8 cellular contexts compared by ENCODE assay signal in the genomic region with DNA sequence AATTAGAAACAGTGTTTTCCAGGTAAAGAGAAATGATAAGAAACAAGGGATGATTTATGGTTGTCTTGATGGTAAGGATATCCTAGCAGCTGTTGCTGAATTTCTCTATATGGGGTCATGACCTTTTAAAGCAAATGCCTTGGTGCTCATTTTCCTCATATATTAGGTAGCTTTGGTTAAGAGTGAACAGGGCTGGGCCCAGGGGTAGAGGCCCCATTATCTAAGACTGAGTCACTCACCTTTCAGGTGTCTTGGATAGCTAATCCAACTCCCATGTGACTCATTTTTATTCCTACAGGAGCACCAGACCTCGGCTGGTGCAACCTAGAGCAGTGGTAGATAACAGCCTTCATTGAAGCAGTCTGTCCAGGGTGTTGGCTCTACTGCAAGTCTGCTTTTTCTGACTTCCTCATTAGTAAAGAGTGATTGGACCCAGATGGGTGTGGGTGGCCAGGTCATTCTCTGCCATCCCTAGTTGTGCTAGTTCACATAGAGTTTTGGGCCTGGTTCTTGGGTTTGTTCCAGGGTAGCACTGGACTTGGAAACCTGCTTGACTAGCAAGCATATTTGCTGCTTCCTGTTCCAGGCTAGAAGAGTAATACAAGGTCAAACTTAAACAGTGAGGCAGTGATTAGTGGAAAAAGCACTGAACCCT. TPM values are rescaled to one million over a fixed set of nuclear protein-coding genes. Genes with fewer than 3 reads are reported as not detected.
A peak's percentile ranks its signal among the peaks of the same experiment; 100 is the strongest.
DNase-seq lines count a peak whose midpoint lies in the region; ATAC-seq and TF ChIP-seq lines count a peak whose summit lies in the region.

No MANE protein-coding gene starts in this region.

- 10% methylated on average over 1 of the region's 1 CpG for WGBS in right cardiac atrium
- 8 to 30% (median 18%) methylated on average over 1 of the region's 1 CpG for WGBS in stomach, 5 donors

- H3K27ac ChIP-seq in ACC112 (ENCODE audit: low read depth, low read length) (peak overlapping the region; percentile 50), right cardiac atrium (ENCODE audit: low read length) (peak overlapping the region; percentile 84), stomach (peak overlapping the region; percentile 54 to 86 (median 80))

- no peaks in the 10 kb centered on the region for H3K9me3 ChIP-seq in right cardiac atrium (ENCODE audit: control insufficient read depth, low read length)
- H3K9me3 ChIP-seq in stomach: no peaks in the 10 kb centered on the region

- H3K27me3 ChIP-seq in ACC112 (ENCODE audit: insufficient read depth, low read length): no peaks in the 10 kb centered on the region
- no peaks in the 10 kb centered on the region for H3K27me3 ChIP-seq in right cardiac atrium (ENCODE audit: control insufficient read depth, insufficient read depth)
- no peaks in the 10 kb centered on the region for H3K27me3 ChIP-seq in stomach

- H3K36me3 ChIP-seq in ACC112 (ENCODE audit: insufficient read depth, low read length) (peaks cover 27% of the 10 kb centered on the region), stomach (peaks cover 56 to 74% (median 69%) of the 10 kb centered on the region in 4 donors)

- ATAC-seq in activated naive CD4-positive, alpha-beta T cell treated with anti-CD3 and anti-CD28 coated beads, Interleukin-2, amount 50 U/mL, for 72 hours: peak in 1 of 2 donors; percentile 26
- ATAC-seq in right cardiac atrium (peak; percentile 77 to 87), HG02588 (IDR thresholded peaks at IDR 0.05; ENCODE audit: unreplicated experiment) (no peak), HG03139 (IDR thresholded peaks at IDR 0.05; ENCODE audit: unreplicated experiment) (no peak)

- peak; percentile 91 for DNase-seq in HPDE6-E6E7 (ENCODE audit: extremely low spot score)
- no peak for DNase-seq in activated naive CD4-positive, alpha-beta T cell treated with anti-CD3 and anti-CD28 coated beads, Interleukin-2, amount 50 U/mL, for 72 hours (ENCODE audit: low spot score in 2 of 2)
- DNase-seq in right cardiac atrium: peak in 2 of 3 donors; percentile 43 to 67
- DNase-seq in stomach: peak; percentile 86
- no peak for DNase-seq in iPS-NIHi11 (ENCODE audit: low spot score)

- TF ChIP-seq POLR2A in stomach (IDR thresholded peaks at IDR 0.05): no peak

- H3K4me1 ChIP-seq in ACC112 (ENCODE audit: control insufficient read depth, insufficient read depth, low read length, unreplicated experiment): peaks cover 25% of the 10 kb centered on the region
- peaks cover 6% of the 10 kb centered on the region for H3K4me1 ChIP-seq in right cardiac atrium (ENCODE audit: control insufficient read depth, insufficient read depth, low read length)
- H3K4me1 ChIP-seq in stomach: peaks cover 32 to 72% (median 57%) of the 10 kb centered on the region in 4 donors

- no peak for TF ChIP-seq EP300 in stomach (IDR thresholded peaks at IDR 0.05)

- H3K79me2 ChIP-seq in ACC112 (ENCODE audit: control insufficient read depth, insufficient read depth, low read length, unreplicated experiment): peaks cover 31% of the 10 kb centered on the region

- H3K36me3 Mint-ChIP-seq in activated naive CD4-positive, alpha-beta T cell treated with anti-CD3 and anti-CD28 coated beads, Interleukin-2, amount 50 U/mL, for 72 hours: no peaks in the 10 kb centered on the region

- no peaks in the 10 kb centered on the region for H3K9me3 Mint-ChIP-seq in activated naive CD4-positive, alpha-beta T cell treated with anti-CD3 and anti-CD28 coated beads, Interleukin-2, amount 50 U/mL, for 72 hours

- no peak for TF ChIP-seq CTCF in stomach (IDR thresholded peaks at IDR 0.05)

- no peak overlapping the region for H3K4me3 ChIP-seq in ACC112 (ENCODE audit: low read depth, low read length)
- no peak overlapping the region for H3K4me3 ChIP-seq in right cardiac atrium (ENCODE audit: low read length)
- no peak overlapping the region for H3K4me3 ChIP-seq in stomach

- H3K27ac Mint-ChIP-seq in activated naive CD4-positive, alpha-beta T cell treated with anti-CD3 and anti-CD28 coated beads, Interleukin-2, amount 50 U/mL, for 72 hours: peak overlapping the region; percentile 67 to 72

- intact Hi-C loops in right cardiac atrium (cut with DNase I): loop anchor here in 3 of 4 donors (5.0 kb wide), 1 partner anchor 37 kb away; a partner anchor contains a TSS
- intact Hi-C loops in stomach (cut with DNase I; ENCODE audit: low total_unique reads): no loop called here

- no peak overlapping the region for H2AFZ ChIP-seq in ACC112 (ENCODE audit: low read length, unreplicated experiment)

RNA-seq across cellular contexts. Expression of a gene that starts 37.4 kb away (rescaled TPM):
- 10 to 100 TPM; 10.4 to 19.7 TPM for total RNA-seq in activated naive CD4-positive, alpha-beta T cell treated with anti-CD3 and anti-CD28 coated beads, Interleukin-2, amount 50 U/mL, for 72 hours
- total RNA-seq in right cardiac atrium: 10 to 100 TPM; 66.6 to 98.6 (median 77.5) TPM
- 32.2 TPM for polyA plus RNA-seq in right cardiac atrium
- 100 to 1,000 TPM; 110 to 447 (median 215) TPM for total RNA-seq in stomach
- 10 to 100 TPM; 45.1 to 98.5 (median 61.3) TPM for polyA plus RNA-seq in stomach

RNA-seq across cellular contexts. Expression of a gene that starts 47.4 kb away (rescaled TPM):
- not detected for total RNA-seq in activated naive CD4-positive, alpha-beta T cell treated with anti-CD3 and anti-CD28 coated beads, Interleukin-2, amount 50 U/mL, for 72 hours
- not detected for total RNA-seq in right cardiac atrium
- 0.02 TPM for polyA plus RNA-seq in right cardiac atrium
- total RNA-seq in stomach: not detected
- not detected for polyA plus RNA-seq in stomach

RNA-seq across cellular contexts. Expression of a gene that starts 57.7 kb away (rescaled TPM):
- total RNA-seq in activated naive CD4-positive, alpha-beta T cell treated with anti-CD3 and anti-CD28 coated beads, Interleukin-2, amount 50 U/mL, for 72 hours: 100 to 1,000 TPM; 156 to 237 TPM
- 100 to 1,000 TPM in 2 of 4 donors, 10 to 100 TPM in 2; 91.3 to 110 (median 99.1) TPM for total RNA-seq in right cardiac atrium
- polyA plus RNA-seq in right cardiac atrium: 163 TPM
- 100 to 1,000 TPM in 4 of 5 donors, 10 to 100 TPM in 1; 33.8 to 234 (median 152) TPM for total RNA-seq in stomach
- 100 to 1,000 TPM; 158 to 194 (median 183) TPM for polyA plus RNA-seq in stomach

Comparison
In these comparisons a context has a peak if more than half of its experiments do, and no peak if none do; other contexts are left out.
1. DNase-seq: peak in HPDE6-E6E7 (single experiment), right cardiac atrium (2 of 3) and stomach (single experiment); none in activated naive CD4-positive, alpha-beta T cell treated with anti-CD3 and anti-CD28 coated beads, Interleukin-2, amount 50 U/mL, for 72 hours (0 of 2) and iPS-NIHi11 (single experiment).
2. ATAC-seq: peak in right cardiac atrium (2 of 2); none in HG02588 (single experiment) and HG03139 (single experiment).
3. Peak in every context shown above with its lines, with median percentiles within 50 percentile points of each other: H3K27ac ChIP-seq.